ENCODE assay signal across 8 cellular contexts in the genomic region with DNA sequence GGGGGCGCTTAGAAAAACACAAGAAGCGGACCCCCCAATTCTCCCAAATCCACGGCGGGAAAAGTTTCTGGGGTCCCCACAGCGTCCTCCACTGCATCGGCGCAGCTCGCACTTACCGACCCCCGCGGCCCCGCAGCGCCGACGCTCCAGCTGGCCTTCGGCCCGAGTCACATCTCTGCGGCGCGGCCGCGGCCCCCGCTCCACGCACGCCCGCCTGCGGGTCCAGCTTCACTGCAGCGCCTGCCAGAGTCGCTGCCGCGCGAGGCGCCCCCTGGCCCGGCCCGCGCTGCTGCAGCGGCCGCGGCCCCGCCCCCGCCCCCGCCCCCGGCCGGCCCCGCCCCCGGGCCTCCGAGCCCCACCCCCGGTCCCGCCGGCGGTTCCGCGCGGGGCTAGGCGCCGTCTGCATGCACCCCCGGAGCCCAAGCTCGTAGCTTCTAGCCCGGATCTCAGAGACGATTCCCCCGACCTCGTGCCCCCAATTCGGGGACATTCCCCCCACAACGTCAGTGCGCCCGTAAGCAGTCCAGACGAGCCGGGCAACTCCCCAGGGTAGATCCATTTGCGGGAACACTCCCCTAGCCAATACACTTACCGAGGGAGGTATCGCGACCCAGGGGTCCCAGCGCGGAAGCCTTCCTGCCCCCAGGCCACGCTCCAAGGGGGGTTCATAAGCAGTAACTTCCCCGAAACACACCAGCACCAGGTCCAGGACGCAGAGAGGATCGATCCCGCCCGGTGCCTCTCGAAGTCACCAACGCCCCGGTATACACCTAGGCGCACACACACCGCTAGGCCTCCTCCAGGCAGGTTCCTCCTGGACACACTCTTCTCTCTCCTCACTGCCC. TPM values are rescaled to one million over a fixed set of nuclear protein-coding genes. Genes with fewer than 3 reads are reported as not detected.
A peak's percentile ranks its signal among the peaks of the same experiment; 100 is the strongest.
DNase-seq lines count a peak whose midpoint lies in the region; ATAC-seq and TF ChIP-seq lines count a peak whose summit lies in the region.

TSS of gene GPRC5B (minus strand) at position 238 of the 845 bp plus-strand sequence. CDS start 12,003 bp downstream, outside the sequence.

- ATAC-seq in Right ventricle myocardium superior (ENCODE audit: poor library complexity), result peak; percentile 77

- intact Hi-C loops in Right ventricle myocardium superior (cut with DNase I), result loop anchor here (10.0 kb wide), 2 partner anchors 240 to 820 kb away; partner anchors contain the start of gene COQ7
- intact Hi-C loops in uterus (cut with DNase I; ENCODE audit: low total_unique reads), result loop anchor here (10.0 kb wide), 2 partner anchors 190 to 290 kb away; no protein-coding TSS in a partner anchor

- peak within 1 kb of the TSS; percentile 67 for H3K4me3 ChIP-seq in osteoblast (ENCODE audit: insufficient read depth, low read length)
- peak within 1 kb of the TSS; percentile 79 to 81 for H3K4me3 ChIP-seq in uterus

- no peak within 1 kb of the TSS for H3K27ac ChIP-seq in osteoblast (ENCODE audit: low read depth, low read length)
- peak within 1 kb of the TSS; percentile 68 to 73 for H3K27ac ChIP-seq in uterus

- DNase-seq in NCI-H748 (lab: John Stamatoyannopoulos, UW; ENCODE audit: unreplicated experiment) (peak; percentile 71), NCI-H748 treated with DMSO at 0.1 percent for 48 hours (lab: John Stamatoyannopoulos, UW) (no peak), RPMI7951 (ENCODE audit: low read depth) (peak; percentile 32), Right ventricle myocardium superior (peak; percentile 69), osteoblast (ENCODE audit: insufficient read length, low spot score, missing footprints) (peak; percentile 90), uterus (peak; percentile 38 to 57), NCI-H187 (lab: John Stamatoyannopoulos, UW) (no peak)

- H3K36me3 ChIP-seq in osteoblast (ENCODE audit: insufficient read depth, low read length), result no peaks in the 10 kb centered on the region
- H3K36me3 ChIP-seq in uterus, result no peaks in the 10 kb centered on the region

- H3K4me2 ChIP-seq in osteoblast (ENCODE audit: insufficient read depth, low read length), result peak within 1 kb of the TSS; percentile 71

- peaks cover 19% of the 10 kb centered on the region for H3K27me3 Mint-ChIP-seq in activated naive CD8-positive, alpha-beta T cell

- H3K27me3 ChIP-seq in osteoblast (ENCODE audit: insufficient read depth, low read length), result peaks cover 39% of the 10 kb centered on the region
- H3K27me3 ChIP-seq in uterus, result no peaks in the 10 kb centered on the region

- H3K36me3 Mint-ChIP-seq in activated naive CD8-positive, alpha-beta T cell, result peaks cover 3% of the 10 kb centered on the region

- H3K9me3 ChIP-seq in osteoblast (ENCODE audit: low read depth, low read length) (no peaks in the 10 kb centered on the region), uterus (no peaks in the 10 kb centered on the region)

- H3K9me3 Mint-ChIP-seq in activated naive CD8-positive, alpha-beta T cell (ENCODE audit: low read depth), result no peaks in the 10 kb centered on the region

- H3K27ac Mint-ChIP-seq in activated naive CD8-positive, alpha-beta T cell, result peak within 1 kb of the TSS; percentile 34

- TF ChIP-seq POLR2A in uterus (IDR thresholded peaks at IDR 0.05), result peak; percentile 44 to 63

- peak within 1 kb of the TSS; percentile 89 for H3K4me3 Mint-ChIP-seq in activated naive CD8-positive, alpha-beta T cell

- peak within 1 kb of the TSS; percentile 65 for H2AFZ ChIP-seq in osteoblast (ENCODE audit: low read length)

- H3K79me2 ChIP-seq in osteoblast (ENCODE audit: insufficient read depth, low read length), result no peaks in the 10 kb centered on the region

- H4K20me1 ChIP-seq in osteoblast (ENCODE audit: insufficient read depth, low read length), result no peaks in the 10 kb centered on the region

- TF ChIP-seq CTCF in osteoblast (IDR thresholded peaks at IDR 0.05; ENCODE audit: extremely low read depth, low read depth, low read length) (no peak), uterus (IDR thresholded peaks at IDR 0.05) (peak in 3 of 4 experiments; percentile 22 to 34 (median 30))

- H3K4me1 ChIP-seq in osteoblast (ENCODE audit: insufficient read depth, low read length), result peaks cover 9% of the 10 kb centered on the region
- peaks cover 0 to 4% of the 10 kb centered on the region in 2 donors for H3K4me1 ChIP-seq in uterus

- H3K4me1 Mint-ChIP-seq in activated naive CD8-positive, alpha-beta T cell (ENCODE audit: low read depth), result peaks cover 28% of the 10 kb centered on the region

RNA-seq across cellular contexts. Expression of gene GPRC5B, which starts in this region (rescaled TPM):
- 1.2 and 1.6 TPM in 2 replicates for total RNA-seq in RPMI7951 (2014; rRNA removed; shearing (Covaris generic))
- 83.7 TPM for total RNA-seq in Right ventricle myocardium superior
- 1.2 and 2.5 TPM in 2 replicates for total RNA-seq in osteoblast
- total RNA-seq in uterus, result 10 to 100 TPM; 16.5 to 53.0 (median 22.3) TPM

Comparison
In these comparisons a context has a peak if more than half of its experiments do, and no peak if none do; other contexts are left out.
1. DNase-seq: peak in NCI-H748 (single experiment), RPMI7951 (single experiment), Right ventricle myocardium superior (single experiment), osteoblast (single experiment) and uterus (2 of 2); none in NCI-H748 treated with DMSO at 0.1 percent for 48 hours (single experiment) and NCI-H187 (0 of 2).